17 cellular contexts compared by ENCODE assay signal in genomic region chr16:86367291-86368072, GRCh38.
DNase-seq lines count a peak whose midpoint lies in the region; ATAC-seq and TF ChIP-seq lines count a peak whose summit lies in the region.
"Had no signal": no experiment of that assay in that cellular context is flagged by ENCODE, and none has a peak within 500 bp of the region (broad histone marks: within the 10 kb centered on the region; RNA-seq: fewer than 3 reads in every experiment).

No MANE protein-coding gene starts in this region.

- no peak for ATAC-seq in HG03460 (IDR thresholded peaks at IDR 0.05; ENCODE audit: unreplicated experiment)
- ATAC-seq: SK-N-SH treated with all-trans-retinoic acid at 6 μM for 48 hours had no signal

- H3K27ac ChIP-seq in smooth muscle cell (ENCODE audit: low read depth), result no peak overlapping the region

- H3K9me3 ChIP-seq in adipocyte (ENCODE audit: control insufficient read depth, low read length) (no peaks in the 10 kb centered on the region), smooth muscle cell (replicated peaks; ENCODE audit: low read depth) (no peaks in the 10 kb centered on the region)

- H3K36me3 ChIP-seq in adipocyte (ENCODE audit: control insufficient read depth, insufficient read depth, low read length, severe bottlenecking) (no peaks in the 10 kb centered on the region), smooth muscle cell (ENCODE audit: low read depth) (no peaks in the 10 kb centered on the region)

- peaks cover 21% of the 10 kb centered on the region for H3K4me1 ChIP-seq in adipocyte (ENCODE audit: control insufficient read depth, insufficient read depth, low read length)
- H3K4me1 ChIP-seq in smooth muscle cell (ENCODE audit: low read depth), result no peaks in the 10 kb centered on the region
- H3K4me1 ChIP-seq: Caco-2 had no signal

- H3K4me1 Mint-ChIP-seq in glutamatergic neuron (ENCODE audit: low read depth, unreplicated experiment), result peaks cover 13% of the 10 kb centered on the region

- H3K9me3 Mint-ChIP-seq in glutamatergic neuron (ENCODE audit: unreplicated experiment), result peaks cover 2% of the 10 kb centered on the region
- H3K9me3 Mint-ChIP-seq: CD4-positive, alpha-beta T cell; HFFc6 had no signal

- no peak overlapping the region for H2AFZ ChIP-seq in smooth muscle cell (ENCODE audit: low read depth)

- 55% methylated on average over 12 of the region's 12 CpGs for WGBS in smooth muscle cell (ENCODE audit: low lambda C conversion rate)

- H3K27ac Mint-ChIP-seq in glutamatergic neuron (ENCODE audit: unreplicated experiment), result no peak overlapping the region
- H3K27ac Mint-ChIP-seq: CD4-positive, alpha-beta T cell; HFFc6 had no signal

- peak overlapping the region; percentile 17 for H3K4me2 ChIP-seq in smooth muscle cell

- H3K36me3 Mint-ChIP-seq in glutamatergic neuron (ENCODE audit: unreplicated experiment), result no peaks in the 10 kb centered on the region

- H3K9ac ChIP-seq in adipocyte (ENCODE audit: low read length), result no peak overlapping the region
- no peak overlapping the region for H3K9ac ChIP-seq in smooth muscle cell (ENCODE audit: low read depth)

- DNase-seq in EH (ENCODE audit: low read depth) (peak; percentile 11), adipocyte (ENCODE audit: low read depth) (peak; percentile 27), glutamatergic neuron (no peak), smooth muscle cell (lab: John Stamatoyannopoulos, UW; ENCODE audit: unreplicated experiment) (no peak), NCI-H2107 treated with DMSO at 0.1 percent for 48 hours (lab: John Stamatoyannopoulos, UW; ENCODE audit: unreplicated experiment) (no peak), SHP77 treated with DMSO at 0.1 percent for 48 hours (lab: John Stamatoyannopoulos, UW) (no peak)
- DNase-seq: Caco-2; CD4-positive, alpha-beta T cell; GDM1; HFFc6; NCI-H1105 treated with DMSO at 0.1 percent for 48 hours; NCI-H1694 treated with DMSO at 0.1 percent for 48 hours; NCI-H345; NCI-H524 treated with DMSO at 0.1 percent for 48 hours; SHP77 had no signal

- no peaks in the 10 kb centered on the region for H3K79me2 ChIP-seq in smooth muscle cell (ENCODE audit: low read depth)

- H4K20me1 ChIP-seq in smooth muscle cell (ENCODE audit: low read depth), result no peaks in the 10 kb centered on the region

- no peaks in the 10 kb centered on the region for H3F3A ChIP-seq in smooth muscle cell (ENCODE audit: low read depth)

- TF ChIP-seq CTCF in glutamatergic neuron (IDR thresholded peaks at IDR 0.05; ENCODE audit: partially characterized antibody, unreplicated experiment) (no peak), smooth muscle cell (IDR thresholded peaks at IDR 0.05; ENCODE audit: borderline replicate concordance, insufficient read depth, poor library complexity, severe bottlenecking) (no peak)

- H3K4me3 ChIP-seq in adipocyte (ENCODE audit: low read length) (no peak overlapping the region), smooth muscle cell (no peak overlapping the region)

- H3K27me3 Mint-ChIP-seq in glutamatergic neuron (ENCODE audit: unreplicated experiment), result no peaks in the 10 kb centered on the region

- peak overlapping the region; percentile 22 for H3K4me3 Mint-ChIP-seq in glutamatergic neuron (ENCODE audit: unreplicated experiment)
- H3K4me3 Mint-ChIP-seq: CD4-positive, alpha-beta T cell; HFFc6 had no signal

- H3K27me3 ChIP-seq in adipocyte (replicated peaks; ENCODE audit: control insufficient read depth, insufficient read depth, low read length) (peaks cover 26% of the 10 kb centered on the region), smooth muscle cell (ENCODE audit: low read depth) (no peaks in the 10 kb centered on the region)

Comparison
In these comparisons a context has a peak if more than half of its experiments do, and no peak if none do; other contexts are left out.
1. DNase-seq: peak in EH (single experiment) and adipocyte (single experiment); none in glutamatergic neuron (single experiment), smooth muscle cell (single experiment), NCI-H2107 treated with DMSO at 0.1 percent for 48 hours (single experiment) and SHP77 treated with DMSO at 0.1 percent for 48 hours (single experiment).